ENCODE assay signal across 17 cellular contexts in the genomic region with DNA sequence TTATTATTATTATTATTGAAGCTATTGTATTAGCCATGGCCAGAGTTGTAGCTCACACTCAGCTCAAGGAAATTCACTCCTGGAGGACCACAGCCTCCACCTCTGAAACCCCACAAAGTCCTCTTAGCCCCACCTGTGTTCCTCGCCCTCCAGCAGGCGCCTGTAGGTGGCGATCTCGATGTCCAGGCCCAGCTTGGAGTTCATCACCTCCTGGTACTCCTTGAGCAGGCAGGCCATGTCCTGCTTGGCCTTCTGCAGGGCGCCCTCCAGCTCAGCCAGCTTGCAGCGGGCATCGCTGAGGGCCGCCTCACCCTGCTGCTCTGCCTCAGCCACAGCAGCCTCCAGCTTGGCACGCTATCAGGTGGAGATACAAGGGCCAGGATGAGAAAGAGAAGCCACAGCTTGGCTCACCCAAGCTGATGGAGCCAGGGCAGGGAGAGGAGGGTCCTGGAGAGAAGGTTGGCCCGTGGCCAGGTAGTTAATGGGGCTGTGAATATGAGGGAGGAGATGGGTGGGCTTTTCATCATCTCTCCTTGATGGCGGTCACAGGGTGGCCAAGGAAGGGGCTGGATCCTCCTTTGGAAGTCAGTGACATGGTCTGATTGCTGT. TPM values are rescaled to one million over a fixed set of nuclear protein-coding genes. Genes with fewer than 3 reads are reported as not detected.
DNase-seq lines count a peak whose midpoint lies in the region; ATAC-seq, FAIRE-seq and TF ChIP-seq lines count a peak whose summit lies in the region.
"Had no signal": no experiment of that assay in that cellular context is flagged by ENCODE, and none has a peak within 500 bp of the region (broad histone marks: within the 10 kb centered on the region; RNA-seq: fewer than 3 reads in every experiment).

No MANE protein-coding gene starts in this region.

- H3K9me2 ChIP-seq in SU-DHL-6 (replicated peaks; ENCODE audit: insufficient read depth, low read length) = no peaks in the 10 kb centered on the region

- dilution Hi-C loops in keratinocyte (cut with MboI; ENCODE audit: extremely low pct_ligation_motif_present, low sequenced_read_pairs) = no loop called here

- no peaks in the 10 kb centered on the region for H3K9me3 Mint-ChIP-seq in stimulated activated effector memory CD8-positive, alpha-beta T cell treated with anti-CD3 and anti-CD28 coated beads, Interleukin-12 subunit alpha, Interleukin-12 subunit beta, amount 100 ng/mL, for 72 hours

- H3K9me1 ChIP-seq in keratinocyte (ENCODE audit: control insufficient read depth, extremely low read depth, insufficient read depth, low read length) = no peaks in the 10 kb centered on the region

- no peaks in the 10 kb centered on the region for H3K9me3 ChIP-seq in SU-DHL-6 (ENCODE audit: insufficient read depth, low read length)
- no peaks in the 10 kb centered on the region for H3K9me3 ChIP-seq in keratinocyte (ENCODE audit: control insufficient read depth, low read depth, low read length)

- H3K4me1 ChIP-seq in keratinocyte (ENCODE audit: control insufficient read depth, extremely low read depth, insufficient read depth, low read length) = no peaks in the 10 kb centered on the region

- no peak overlapping the region for H3K27ac Mint-ChIP-seq in stimulated activated effector memory CD8-positive, alpha-beta T cell treated with anti-CD3 and anti-CD28 coated beads, Interleukin-12 subunit alpha, Interleukin-12 subunit beta, amount 100 ng/mL, for 72 hours
- H3K27ac Mint-ChIP-seq: T-helper 17 cell had no signal

- H3K4me3 ChIP-seq in SU-DHL-6 (ENCODE audit: insufficient read depth, low read length, poor library complexity, severe bottlenecking) (no peak overlapping the region), keratinocyte (ENCODE audit: control insufficient read depth in 2 of 3, extremely low read depth in 1 of 3, insufficient read depth in 2 of 3, low read depth in 1 of 3, low read length in 3 of 3) (no peak overlapping the region)

- H3K27ac ChIP-seq in SU-DHL-6 (ENCODE audit: low read depth, low read length) = no peak overlapping the region
- no peak overlapping the region for H3K27ac ChIP-seq in keratinocyte (ENCODE audit: control insufficient read depth, insufficient read depth, low read length)

- ATAC-seq in stimulated activated effector memory CD8-positive, alpha-beta T cell treated with anti-CD3 and anti-CD28 coated beads, Interleukin-12 subunit alpha, Interleukin-12 subunit beta, amount 100 ng/mL, for 72 hours = no peak
- ATAC-seq: esophagus mucosa, T-helper 17 cell had no signal

- H3K27me3 ChIP-seq in SU-DHL-6 (ENCODE audit: low read length) (no peaks in the 10 kb centered on the region), keratinocyte (ENCODE audit: control insufficient read depth, extremely low read depth, insufficient read depth, low read length) (peaks cover 14% of the 10 kb centered on the region)

- H3K4me2 ChIP-seq in SU-DHL-6 (ENCODE audit: low read depth, low read length, poor library complexity, severe bottlenecking) (no peak overlapping the region), keratinocyte (ENCODE audit: control insufficient read depth, extremely low read depth, insufficient read depth, low read depth, low read length) (no peak overlapping the region)

- TF ChIP-seq CTCF in SU-DHL-6 (IDR thresholded peaks at IDR 0.05; ENCODE audit: insufficient read depth, low read length, poor library complexity, severe bottlenecking) (peak; percentile 41), keratinocyte (optimal IDR thresholded peaks at IDR 0.05 in 1 of 3, IDR thresholded peaks at IDR 0.05 in 1 of 3, conservative IDR thresholded peaks at IDR 0.05 in 1 of 3; ENCODE audit: extremely low read depth in 1 of 3, insufficient read depth in 2 of 3, low read length in 3 of 3) (peak; percentile 24 to 36 (median 29))

- H2AFZ ChIP-seq in SU-DHL-6 (ENCODE audit: low read depth, low read length, severe bottlenecking) (no peak overlapping the region), keratinocyte (ENCODE audit: control insufficient read depth, low read length) (no peak overlapping the region)

- H3K36me3 ChIP-seq in SU-DHL-6 (ENCODE audit: low read length) (no peaks in the 10 kb centered on the region), keratinocyte (ENCODE audit: control insufficient read depth in 2 of 2, extremely low read depth in 1 of 2, insufficient read depth in 2 of 2, low read length in 2 of 2) (no peaks in the 10 kb centered on the region)

- H3K4me3 Mint-ChIP-seq in stimulated activated effector memory CD8-positive, alpha-beta T cell treated with anti-CD3 and anti-CD28 coated beads, Interleukin-12 subunit alpha, Interleukin-12 subunit beta, amount 100 ng/mL, for 72 hours = no peak overlapping the region
- H3K4me3 Mint-ChIP-seq: T-helper 17 cell had no signal

- peaks cover 50% of the 10 kb centered on the region for H3K4me1 Mint-ChIP-seq in stimulated activated effector memory CD8-positive, alpha-beta T cell treated with anti-CD3 and anti-CD28 coated beads, Interleukin-12 subunit alpha, Interleukin-12 subunit beta, amount 100 ng/mL, for 72 hours

- no peaks in the 10 kb centered on the region for H3K79me2 ChIP-seq in SU-DHL-6 (ENCODE audit: insufficient read depth, low read length)
- no peaks in the 10 kb centered on the region for H3K79me2 ChIP-seq in keratinocyte (ENCODE audit: control insufficient read depth, insufficient read depth, low read length)

- DNase-seq in ELF-1 (ENCODE audit: low read depth, low spot score) (peak; percentile 15), GM18507 (ENCODE audit: extremely low spot score, insufficient read length, low read depth) (no peak), keratinocyte (ENCODE audit: low read depth, low spot score) (no peak), NK-92 (lab: John Stamatoyannopoulos, UW; ENCODE audit: unreplicated experiment) (no peak), ecto neural progenitor cell (ENCODE audit: low spot score) (no peak), HTR-8/SVneo (ENCODE audit: insufficient read length, low spot score) (no peak)
- DNase-seq in stimulated activated effector memory CD8-positive, alpha-beta T cell treated with anti-CD3 and anti-CD28 coated beads, Interleukin-12 subunit alpha, Interleukin-12 subunit beta, amount 100 ng/mL, for 72 hours (ENCODE audit: low spot score in 2 of 2) = no peak
- DNase-seq: activated CD8-positive, alpha-beta memory T cell treated with anti-CD3 and anti-CD28 coated beads, Interleukin-2, amount 50 U/mL, for 48 hours; NCI-H1105; NCI-H748 treated with DMSO at 0.1 percent for 48 hours; small intestine; T-helper 17 cell had no signal

- peak; percentile 26 for FAIRE-seq in GM18507 (lab: Jason Lieb, UNC)
- no peak for FAIRE-seq in keratinocyte (lab: Jason Lieb, UNC)
- no peak for FAIRE-seq in HTR-8/SVneo (lab: Jason Lieb, UNC)
- FAIRE-seq: G401.6, small intestine had no signal

- H3K9ac ChIP-seq in SU-DHL-6 (ENCODE audit: low read length) = no peak overlapping the region
- H3K9ac ChIP-seq in keratinocyte (ENCODE audit: control insufficient read depth, extremely low read depth, insufficient read depth, low read length) = no peak overlapping the region

- no peaks in the 10 kb centered on the region for H3F3A ChIP-seq in SU-DHL-6 (ENCODE audit: insufficient read depth)

- H3K36me3 Mint-ChIP-seq in stimulated activated effector memory CD8-positive, alpha-beta T cell treated with anti-CD3 and anti-CD28 coated beads, Interleukin-12 subunit alpha, Interleukin-12 subunit beta, amount 100 ng/mL, for 72 hours = no peaks in the 10 kb centered on the region
- H3K36me3 Mint-ChIP-seq: immature natural killer cell had no signal

- H4K20me1 ChIP-seq in SU-DHL-6 (ENCODE audit: low read depth, low read length) = no peaks in the 10 kb centered on the region
- H4K20me1 ChIP-seq in keratinocyte (ENCODE audit: control insufficient read depth, extremely low read depth, insufficient read depth, low read length) = no peaks in the 10 kb centered on the region

RNA-seq across cellular contexts. Expression of gene KRT85, which starts 5.1 kb away (rescaled TPM):
- polyA plus RNA-seq in keratinocyte = not detected in 3 replicates
- polyA plus RNA-seq in keratinocyte (2011; ENCODE audit: low read depth) = not detected
- not detected in 2 replicates for polyA plus RNA-seq in keratinocyte (2011; cell fraction: cytosol; rRNA removed)
- polyA plus RNA-seq in keratinocyte (2011; cell fraction: nucleus; rRNA removed) = not detected in 2 replicates
- polyA plus RNA-seq in keratinocyte (2012; ENCODE audit: low replicate concordance) = not detected in 2 replicates
- not detected in 3 replicates for polyA minus RNA-seq in keratinocyte
- not detected for polyA minus RNA-seq in keratinocyte (2011; cell fraction: cytosol; rRNA and poly(A)+ RNA removed)
- not detected in 2 replicates for polyA minus RNA-seq in keratinocyte (2011; cell fraction: nucleus; rRNA and poly(A)+ RNA removed)
- polyA plus RNA-seq: aorta, immature natural killer cell, small intestine had no signal

RNA-seq across cellular contexts. Expression of gene KRT84, which starts 23.2 kb away (rescaled TPM):
- 0.05 to 0.13 TPM (median 0.10 TPM) in 3 replicates for polyA plus RNA-seq in keratinocyte
- 0.50 TPM for polyA plus RNA-seq in keratinocyte (2011; ENCODE audit: low read depth)
- 0.02 and 0.08 TPM in 2 replicates for polyA plus RNA-seq in keratinocyte (2011; cell fraction: cytosol; rRNA removed)
- 0.06 and 0.24 TPM in 2 replicates for polyA plus RNA-seq in keratinocyte (2011; cell fraction: nucleus; rRNA removed)
- polyA plus RNA-seq in keratinocyte (2012; ENCODE audit: low replicate concordance) = 0.34 TPM in 1 of 2 replicates, not detected in the other
- 0.20 TPM in 1 of 3 replicates, not detected in the others for polyA minus RNA-seq in keratinocyte
- polyA minus RNA-seq in keratinocyte (2011; cell fraction: cytosol; rRNA and poly(A)+ RNA removed) = not detected
- polyA minus RNA-seq in keratinocyte (2011; cell fraction: nucleus; rRNA and poly(A)+ RNA removed) = 0.21 TPM in 1 of 2 replicates, not detected in the other
- polyA plus RNA-seq: aorta, immature natural killer cell, small intestine had no signal

RNA-seq across cellular contexts. Expression of gene KRT83, which starts 41.0 kb away (rescaled TPM):
- polyA plus RNA-seq in keratinocyte = not detected in 3 replicates
- polyA plus RNA-seq in keratinocyte (2011; ENCODE audit: low read depth) = not detected
- polyA plus RNA-seq in keratinocyte (2011; cell fraction: cytosol; rRNA removed) = not detected in 2 replicates
- polyA plus RNA-seq in keratinocyte (2011; cell fraction: nucleus; rRNA removed) = not detected in 2 replicates
- polyA plus RNA-seq in keratinocyte (2012; ENCODE audit: low replicate concordance) = not detected in 2 replicates
- not detected in 3 replicates for polyA minus RNA-seq in keratinocyte
- not detected for polyA minus RNA-seq in keratinocyte (2011; cell fraction: cytosol; rRNA and poly(A)+ RNA removed)
- polyA minus RNA-seq in keratinocyte (2011; cell fraction: nucleus; rRNA and poly(A)+ RNA removed) = not detected in 2 replicates
- polyA plus RNA-seq: aorta, immature natural killer cell, small intestine had no signal

RNA-seq across cellular contexts. Expression of gene KRT82, which starts 43.9 kb away (rescaled TPM):
- polyA plus RNA-seq in keratinocyte = 0.03 TPM in 1 of 3 replicates, not detected in the others
- polyA plus RNA-seq in keratinocyte (2011; ENCODE audit: low read depth) = 0.10 TPM
- not detected in 2 replicates for polyA plus RNA-seq in keratinocyte (2011; cell fraction: cytosol; rRNA removed)
- not detected in 2 replicates for polyA plus RNA-seq in keratinocyte (2011; cell fraction: nucleus; rRNA removed)
- polyA plus RNA-seq in keratinocyte (2012; ENCODE audit: low replicate concordance) = 0.25 TPM in 1 of 2 replicates, not detected in the other
- polyA minus RNA-seq in keratinocyte = not detected in 3 replicates
- not detected for polyA minus RNA-seq in keratinocyte (2011; cell fraction: cytosol; rRNA and poly(A)+ RNA removed)
- not detected in 2 replicates for polyA minus RNA-seq in keratinocyte (2011; cell fraction: nucleus; rRNA and poly(A)+ RNA removed)
- polyA plus RNA-seq: aorta, immature natural killer cell, small intestine had no signal
